ENCODE assay signal across 19 cellular contexts in genomic region chr18:79875931-79876461, GRCh38.
"Had no signal": no experiment of that assay in that cellular context is flagged by ENCODE, and none has a peak within 500 bp of the region (broad histone marks: within the 10 kb centered on the region; RNA-seq: fewer than 3 reads in every experiment).

No MANE protein-coding gene starts in this region.

- H3K27me3 ChIP-seq: body of pancreas, SJCRH30, uterus had no signal

- H3K27me3 Mint-ChIP-seq: activated B cell treated with CpG ODN at 0.5 μM for 24 hours; activated CD4-positive, alpha-beta T cell treated with anti-CD3 and anti-CD28 coated beads, Interleukin-2, amount 10 ng/mL, durations not matched to agents 7 days and 5 days; central memory CD8-positive, alpha-beta T cell had no signal

- H3K4me3 ChIP-seq: body of pancreas, gastrocnemius medialis, psoas muscle, sigmoid colon, SJCRH30, stomach, uterus had no signal

- H3K36me3 Mint-ChIP-seq: activated naive CD4-positive, alpha-beta T cell treated with anti-CD3 and anti-CD28 coated beads, Interleukin-2, amount 50 U/mL, for 24 hours had no signal

- H3K4me1 ChIP-seq: psoas muscle, sigmoid colon, SJCRH30, uterus had no signal

- H3K27ac Mint-ChIP-seq: activated B cell treated with CpG ODN at 0.5 μM for 24 hours; activated CD4-positive, alpha-beta T cell treated with anti-CD3 and anti-CD28 coated beads, Interleukin-2, amount 10 ng/mL, durations not matched to agents 7 days and 5 days; activated naive CD4-positive, alpha-beta T cell treated with anti-CD3 and anti-CD28 coated beads, Interleukin-2, amount 50 U/mL, for 24 hours; nephron progenitor cell had no signal

- H3K4me1 Mint-ChIP-seq: activated B cell treated with CpG ODN at 0.5 μM for 24 hours; activated CD4-positive, alpha-beta T cell treated with anti-CD3 and anti-CD28 coated beads, Interleukin-2, amount 10 ng/mL, durations not matched to agents 7 days and 5 days; activated naive CD4-positive, alpha-beta T cell treated with anti-CD3 and anti-CD28 coated beads, Interleukin-2, amount 50 U/mL, for 24 hours; central memory CD8-positive, alpha-beta T cell had no signal

- DNase-seq: activated B cell treated with CpG ODN at 0.5 μM for 24 hours; activated CD4-positive, alpha-beta T cell treated with anti-CD3 and anti-CD28 coated beads, Interleukin-2, amount 10 ng/mL, durations not matched to agents 7 days and 5 days; activated T-cell treated with anti-CD3 and anti-CD28 coated beads, Interleukin-2, amount 50 U/mL, for 1 hour; amniotic stem cell; body of pancreas; effector memory CD4-positive, alpha-beta T cell; gastrocnemius medialis; nephron progenitor cell; sigmoid colon; SJCRH30; stimulated activated CD4-positive, alpha-beta T cell treated with anti-CD3 and anti-CD28 coated beads, Interleukin-1b, Interleukin-23, amount 100 ng/mL, for 48 hours; stomach; SW 1271; uterus had no signal

- FAIRE-seq: islet of Langerhans, TTC549 had no signal

- H3K36me3 ChIP-seq: gastrocnemius medialis, sigmoid colon, SJCRH30, stomach, uterus had no signal

- H3K27ac ChIP-seq: body of pancreas, gastrocnemius medialis, psoas muscle, sigmoid colon, SJCRH30, stomach, uterus had no signal

- H3K9me3 ChIP-seq: body of pancreas, gastrocnemius medialis, psoas muscle, sigmoid colon, SJCRH30, stomach, uterus had no signal

- H3K9me3 Mint-ChIP-seq: activated B cell treated with CpG ODN at 0.5 μM for 24 hours; activated CD4-positive, alpha-beta T cell treated with anti-CD3 and anti-CD28 coated beads, Interleukin-2, amount 10 ng/mL, durations not matched to agents 7 days and 5 days; activated naive CD4-positive, alpha-beta T cell treated with anti-CD3 and anti-CD28 coated beads, Interleukin-2, amount 50 U/mL, for 24 hours; central memory CD8-positive, alpha-beta T cell had no signal

- ATAC-seq: body of pancreas, gastrocnemius medialis, psoas muscle had no signal

- H3K4me3 Mint-ChIP-seq: activated B cell treated with CpG ODN at 0.5 μM for 24 hours; activated CD4-positive, alpha-beta T cell treated with anti-CD3 and anti-CD28 coated beads, Interleukin-2, amount 10 ng/mL, durations not matched to agents 7 days and 5 days; activated naive CD4-positive, alpha-beta T cell treated with anti-CD3 and anti-CD28 coated beads, Interleukin-2, amount 50 U/mL, for 24 hours; central memory CD8-positive, alpha-beta T cell had no signal
